1 cellular context compared by ENCODE assay signal in the genomic region with DNA sequence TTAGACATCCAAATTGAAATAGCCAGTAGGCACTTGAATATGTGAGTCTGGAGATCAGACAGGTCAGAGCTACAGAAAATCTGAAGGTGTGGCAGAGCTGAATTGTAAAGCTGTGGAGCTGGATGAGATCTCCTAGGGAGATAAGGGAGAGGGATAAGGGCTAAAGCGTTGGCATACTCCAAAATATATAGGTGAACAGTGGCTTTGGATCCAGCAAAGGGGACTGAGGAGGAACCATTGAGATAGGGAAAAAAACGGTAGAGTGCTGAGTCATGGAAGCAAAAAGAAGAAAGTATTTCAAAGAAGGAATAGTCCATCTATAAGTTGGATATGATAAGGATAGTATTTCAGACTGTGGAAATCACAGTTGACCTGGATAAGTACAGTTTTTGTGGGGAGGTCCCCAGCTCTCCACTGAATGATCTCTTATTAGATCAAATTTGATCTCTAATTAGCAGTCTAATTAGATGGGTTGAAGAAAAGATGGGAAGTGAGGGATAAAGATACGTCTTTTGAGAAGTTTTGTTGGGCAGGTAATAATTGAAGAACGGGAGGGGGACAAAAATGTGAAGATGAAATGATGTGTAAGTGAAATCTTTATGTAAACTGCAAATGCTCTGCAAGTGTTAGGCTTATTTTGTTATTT.
A peak's percentile ranks its signal among the peaks of the same experiment; 100 is the strongest.
TF ChIP-seq lines count a peak whose summit lies in the region.

No MANE protein-coding gene starts in this region.

TF ChIP-seq in HEK293, 187 proteins besides CTCF, POLR2A, EP300 and RAD21 (continued from another document):
- TF ChIP-seq, protein P1, sequence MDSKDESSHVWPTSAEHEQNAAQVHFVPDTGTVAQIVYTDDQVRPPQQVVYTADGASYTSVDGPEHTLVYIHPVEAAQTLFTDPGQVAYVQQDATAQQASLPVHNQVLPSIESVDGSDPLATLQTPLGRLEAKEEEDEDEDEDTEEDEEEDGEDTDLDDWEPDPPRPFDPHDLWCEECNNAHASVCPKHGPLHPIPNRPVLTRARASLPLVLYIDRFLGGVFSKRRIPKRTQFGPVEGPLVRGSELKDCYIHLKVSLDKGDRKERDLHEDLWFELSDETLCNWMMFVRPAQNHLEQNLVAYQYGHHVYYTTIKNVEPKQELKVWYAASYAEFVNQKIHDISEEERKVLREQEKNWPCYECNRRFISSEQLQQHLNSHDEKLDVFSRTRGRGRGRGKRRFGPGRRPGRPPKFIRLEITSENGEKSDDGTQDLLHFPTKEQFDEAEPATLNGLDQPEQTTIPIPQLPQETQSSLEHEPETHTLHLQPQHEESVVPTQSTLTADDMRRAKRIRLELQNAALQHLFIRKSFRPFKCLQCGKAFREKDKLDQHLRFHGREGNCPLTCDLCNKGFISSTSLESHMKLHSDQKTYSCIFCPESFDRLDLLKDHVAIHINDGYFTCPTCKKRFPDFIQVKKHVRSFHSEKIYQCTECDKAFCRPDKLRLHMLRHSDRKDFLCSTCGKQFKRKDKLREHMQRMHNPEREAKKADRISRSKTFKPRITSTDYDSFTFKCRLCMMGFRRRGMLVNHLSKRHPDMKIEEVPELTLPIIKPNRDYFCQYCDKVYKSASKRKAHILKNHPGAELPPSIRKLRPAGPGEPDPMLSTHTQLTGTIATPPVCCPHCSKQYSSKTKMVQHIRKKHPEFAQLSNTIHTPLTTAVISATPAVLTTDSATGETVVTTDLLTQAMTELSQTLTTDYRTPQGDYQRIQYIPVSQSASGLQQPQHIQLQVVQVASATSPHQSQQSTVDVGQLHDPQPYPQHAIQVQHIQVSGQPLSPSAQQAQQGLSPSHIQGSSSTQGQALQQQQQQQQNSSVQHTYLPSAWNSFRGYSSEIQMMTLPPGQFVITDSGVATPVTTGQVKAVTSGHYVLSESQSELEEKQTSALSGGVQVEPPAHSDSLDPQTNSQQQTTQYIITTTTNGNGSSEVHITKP (tag by site-specific recombination; IDR thresholded peaks at IDR 0.05) = peak; percentile 81
- TF ChIP-seq KLF9 (tag by site-specific recombination; IDR thresholded peaks at IDR 0.05; ENCODE audit: low read depth) (no peak), ZNF558 (tag by site-specific recombination; IDR thresholded peaks at IDR 0.05) (no peak), PRDM1 (tag by site-specific recombination; IDR thresholded peaks at IDR 0.05) (peak; percentile 19; the same call in 1 of the 2 replicates), ZNF843 (tag by site-specific recombination; IDR thresholded peaks at IDR 0.05) (no peak)
- TF ChIP-seq, protein P2, sequence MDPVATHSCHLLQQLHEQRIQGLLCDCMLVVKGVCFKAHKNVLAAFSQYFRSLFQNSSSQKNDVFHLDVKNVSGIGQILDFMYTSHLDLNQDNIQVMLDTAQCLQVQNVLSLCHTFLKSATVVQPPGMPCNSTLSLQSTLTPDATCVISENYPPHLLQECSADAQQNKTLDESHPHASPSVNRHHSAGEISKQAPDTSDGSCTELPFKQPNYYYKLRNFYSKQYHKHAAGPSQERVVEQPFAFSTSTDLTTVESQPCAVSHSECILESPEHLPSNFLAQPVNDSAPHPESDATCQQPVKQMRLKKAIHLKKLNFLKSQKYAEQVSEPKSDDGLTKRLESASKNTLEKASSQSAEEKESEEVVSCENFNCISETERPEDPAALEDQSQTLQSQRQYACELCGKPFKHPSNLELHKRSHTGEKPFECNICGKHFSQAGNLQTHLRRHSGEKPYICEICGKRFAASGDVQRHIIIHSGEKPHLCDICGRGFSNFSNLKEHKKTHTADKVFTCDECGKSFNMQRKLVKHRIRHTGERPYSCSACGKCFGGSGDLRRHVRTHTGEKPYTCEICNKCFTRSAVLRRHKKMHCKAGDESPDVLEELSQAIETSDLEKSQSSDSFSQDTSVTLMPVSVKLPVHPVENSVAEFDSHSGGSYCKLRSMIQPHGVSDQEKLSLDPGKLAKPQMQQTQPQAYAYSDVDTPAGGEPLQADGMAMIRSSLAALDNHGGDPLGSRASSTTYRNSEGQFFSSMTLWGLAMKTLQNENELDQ (tag by site-specific recombination; IDR thresholded peaks at IDR 0.05; ENCODE audit: low read depth) = no peak
- TF ChIP-seq, protein P3, sequence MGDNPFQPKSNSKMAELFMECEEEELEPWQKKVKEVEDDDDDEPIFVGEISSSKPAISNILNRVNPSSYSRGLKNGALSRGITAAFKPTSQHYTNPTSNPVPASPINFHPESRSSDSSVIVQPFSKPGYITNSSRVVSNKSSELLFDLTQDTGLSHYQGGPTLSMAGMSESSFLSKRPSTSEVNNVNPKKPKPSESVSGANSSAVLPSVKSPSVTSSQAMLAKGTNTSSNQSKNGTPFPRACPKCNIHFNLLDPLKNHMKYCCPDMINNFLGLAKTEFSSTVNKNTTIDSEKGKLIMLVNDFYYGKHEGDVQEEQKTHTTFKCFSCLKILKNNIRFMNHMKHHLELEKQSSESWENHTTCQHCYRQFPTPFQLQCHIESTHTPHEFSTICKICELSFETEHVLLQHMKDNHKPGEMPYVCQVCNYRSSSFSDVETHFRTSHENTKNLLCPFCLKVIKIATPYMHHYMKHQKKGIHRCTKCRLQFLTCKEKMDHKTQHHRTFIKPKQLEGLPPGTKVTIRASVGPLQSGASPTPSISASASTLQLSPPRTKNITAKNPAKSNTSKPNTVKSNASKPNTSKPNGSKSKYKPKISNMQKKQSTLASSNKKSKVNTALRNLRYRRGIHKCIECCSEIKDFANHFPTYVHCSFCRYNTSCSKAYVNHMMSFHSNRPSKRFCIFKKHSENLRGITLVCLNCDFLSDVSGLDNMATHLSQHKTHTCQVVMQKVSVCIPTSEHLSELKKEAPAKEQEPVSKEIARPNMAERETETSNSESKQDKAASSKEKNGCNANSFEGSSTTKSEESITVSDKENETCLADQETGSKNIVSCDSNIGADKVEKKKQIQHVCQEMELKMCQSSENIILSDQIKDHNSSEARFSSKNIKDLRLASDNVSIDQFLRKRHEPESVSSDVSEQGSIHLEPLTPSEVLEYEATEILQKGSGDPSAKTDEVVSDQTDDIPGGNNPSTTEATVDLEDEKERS (tag by site-specific recombination; IDR thresholded peaks at IDR 0.05) = no peak
